In the genomic region with DNA sequence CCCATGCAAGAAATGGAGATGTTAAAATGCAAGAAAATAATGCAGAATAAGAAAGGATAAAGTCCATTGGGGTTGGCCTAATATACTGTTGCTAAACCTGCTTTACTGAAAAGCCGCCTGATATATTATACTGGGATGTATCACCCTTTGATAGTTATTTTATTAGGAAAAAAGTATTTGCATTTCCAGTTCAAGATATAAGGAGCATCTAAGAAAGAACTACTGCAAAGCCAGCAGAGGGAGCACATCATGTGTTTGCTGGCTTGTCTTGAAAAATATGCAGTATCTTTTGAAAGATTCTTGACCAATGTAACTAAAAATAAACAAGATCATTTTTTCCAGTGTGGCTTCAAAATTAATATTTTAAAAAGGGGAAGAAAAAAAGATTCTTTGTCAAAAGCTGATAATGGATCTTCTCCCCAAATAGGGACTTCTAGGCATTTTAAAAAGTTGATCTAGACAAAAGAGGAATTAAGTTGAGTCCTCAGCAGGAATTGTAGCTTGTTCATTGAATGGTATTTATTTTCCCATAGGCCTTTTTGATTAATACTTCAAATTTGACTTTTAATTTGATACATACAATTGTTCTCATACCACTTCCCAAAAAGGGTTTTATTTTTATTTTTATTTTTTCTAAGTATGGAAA, we compare ENCODE assay signal across 8 cellular contexts.
DNase-seq lines count a peak whose midpoint lies in the region; ATAC-seq and TF ChIP-seq lines count a peak whose summit lies in the region.

No MANE protein-coding gene starts in this region.

- TF ChIP-seq CTCF in CD4-positive, alpha-beta T cell (IDR thresholded peaks at IDR 0.05) = peak; percentile 31
- peak; percentile 55 to 79 for TF ChIP-seq CTCF in brain (conservative IDR thresholded peaks at IDR 0.05)

- H3K9me3 Mint-ChIP-seq in CD4-positive, alpha-beta T cell = no peaks in the 10 kb centered on the region
- H3K9me3 Mint-ChIP-seq in brain = peaks cover 0 to 8% (median 5%) of the 10 kb centered on the region in 5 experiments
- peaks cover 5% of the 10 kb centered on the region for H3K9me3 Mint-ChIP-seq in activated T-cell treated with anti-CD3 and anti-CD28 coated beads, Interleukin-2, amount 50 U/mL, for 4 hours

- no peaks in the 10 kb centered on the region for H3K9me2 ChIP-seq in Karpas-422 (replicated peaks; ENCODE audit: insufficient read depth, low read length)

- ATAC-seq in CD4-positive, alpha-beta T cell (ENCODE audit: poor library complexity) = no peak
- ATAC-seq in GM18517 (IDR thresholded peaks at IDR 0.05; ENCODE audit: unreplicated experiment) = no peak
- no peak for ATAC-seq in activated T-cell treated with anti-CD3 and anti-CD28 coated beads, Interleukin-2, amount 50 U/mL, for 4 hours

- no peak overlapping the region for H2AFZ ChIP-seq in Karpas-422 (ENCODE audit: low read length)

- DNase-seq in CD4-positive, alpha-beta T cell = no peak
- DNase-seq in Karpas-422 = peak; percentile 48
- peak; percentile 40 for DNase-seq in myocyte (ENCODE audit: low read depth)
- DNase-seq in iPS-NIHi11 (ENCODE audit: low spot score) = no peak
- DNase-seq in NCI-H748 treated with DMSO at 0.1 percent for 48 hours (lab: John Stamatoyannopoulos, UW) = no peak
- DNase-seq in activated T-cell treated with anti-CD3 and anti-CD28 coated beads, Interleukin-2, amount 50 U/mL, for 4 hours = no peak

- peaks cover 85% of the 10 kb centered on the region for H3K4me1 Mint-ChIP-seq in CD4-positive, alpha-beta T cell (ENCODE audit: low read depth)
- H3K4me1 Mint-ChIP-seq in brain = peaks cover 64% of the 10 kb centered on the region
- peaks cover 64% of the 10 kb centered on the region for H3K4me1 Mint-ChIP-seq in activated T-cell treated with anti-CD3 and anti-CD28 coated beads, Interleukin-2, amount 50 U/mL, for 4 hours (ENCODE audit: low read depth)

- H3K36me3 Mint-ChIP-seq in CD4-positive, alpha-beta T cell (ENCODE audit: low read depth) = peaks cover 10% of the 10 kb centered on the region
- H3K36me3 Mint-ChIP-seq in brain = peaks cover 19% of the 10 kb centered on the region
- peaks cover 3% of the 10 kb centered on the region for H3K36me3 Mint-ChIP-seq in activated T-cell treated with anti-CD3 and anti-CD28 coated beads, Interleukin-2, amount 50 U/mL, for 4 hours (ENCODE audit: insufficient read depth)

- CTCF ChIA-PET in CD4-positive, alpha-beta T cell (lab: Charles Lee) = interaction anchor here (0.5 to 2.2 kb wide), 4 partner anchors 11 to 576 kb away, joined by 3 to 7 read pairs (median 4); no protein-coding TSS in a partner anchor

- H3K4me3 ChIP-seq in Karpas-422 (ENCODE audit: low read length) = no peak overlapping the region

- intact Hi-C loops in CD4-positive, alpha-beta T cell (cut with DNase I, micrococcal nuclease) = loop anchor here in 1 of 2 experiments (5.0 kb wide), 1 partner anchor 638 kb away; no protein-coding TSS in a partner anchor

- peaks cover 62% of the 10 kb centered on the region for H4K20me1 ChIP-seq in Karpas-422 (ENCODE audit: insufficient read depth, low read depth, low read length)

- no peaks in the 10 kb centered on the region for H3K27me3 Mint-ChIP-seq in CD4-positive, alpha-beta T cell
- no peaks in the 10 kb centered on the region for H3K27me3 Mint-ChIP-seq in brain
- no peaks in the 10 kb centered on the region for H3K27me3 Mint-ChIP-seq in activated T-cell treated with anti-CD3 and anti-CD28 coated beads, Interleukin-2, amount 50 U/mL, for 4 hours (ENCODE audit: low read depth)

- H3K4me3 Mint-ChIP-seq in CD4-positive, alpha-beta T cell = no peak overlapping the region
- H3K4me3 Mint-ChIP-seq in brain = no peak overlapping the region
- no peak overlapping the region for H3K4me3 Mint-ChIP-seq in activated T-cell treated with anti-CD3 and anti-CD28 coated beads, Interleukin-2, amount 50 U/mL, for 4 hours

- H3K4me1 ChIP-seq in Karpas-422 (ENCODE audit: low read length) = no peaks in the 10 kb centered on the region

- H3K27ac Mint-ChIP-seq in CD4-positive, alpha-beta T cell = no peak overlapping the region
- peak overlapping the region in 4 of 5 experiments; percentile 19 to 86 (median 42) for H3K27ac Mint-ChIP-seq in brain

- H3K36me3 ChIP-seq in Karpas-422 (ENCODE audit: insufficient read depth, low read length) = no peaks in the 10 kb centered on the region

- no peaks in the 10 kb centered on the region for H3K79me2 ChIP-seq in Karpas-422 (ENCODE audit: low read length)

- no peaks in the 10 kb centered on the region for H3K9me3 ChIP-seq in CD4-positive, alpha-beta T cell (ENCODE audit: control insufficient read depth, low read length)
- H3K9me3 ChIP-seq in Karpas-422 (ENCODE audit: low read length) = no peaks in the 10 kb centered on the region

- H3K27me3 ChIP-seq in CD4-positive, alpha-beta T cell (ENCODE audit: control insufficient read depth, insufficient read depth, low read length) = no peaks in the 10 kb centered on the region
- no peaks in the 10 kb centered on the region for H3K27me3 ChIP-seq in Karpas-422 (ENCODE audit: low read length)

- H3K27ac ChIP-seq in CD4-positive, alpha-beta T cell (ENCODE audit: low read depth, low read length) = no peak overlapping the region
- H3K27ac ChIP-seq in Karpas-422 (ENCODE audit: low read length) = no peak overlapping the region

- POLR2A ChIA-PET in CD4-positive, alpha-beta T cell (lab: Charles Lee) = interaction anchor here (1.6 kb wide), 1 partner anchor 216 kb away, joined by 5 read pairs; no protein-coding TSS in a partner anchor

- H3K4me2 ChIP-seq in Karpas-422 (ENCODE audit: low read depth, low read length, poor library complexity, severe bottlenecking) = no peak overlapping the region

- H3K9ac ChIP-seq in Karpas-422 (ENCODE audit: low read length) = no peak overlapping the region

Comparison
In these comparisons a context has a peak if more than half of its experiments do, and no peak if none do; other contexts are left out.
1. DNase-seq: peak in Karpas-422 (single experiment) and myocyte (single experiment); none in CD4-positive, alpha-beta T cell (0 of 10), iPS-NIHi11 (single experiment), NCI-H748 treated with DMSO at 0.1 percent for 48 hours (single experiment) and activated T-cell treated with anti-CD3 and anti-CD28 coated beads, Interleukin-2, amount 50 U/mL, for 4 hours (single experiment).